ENCODE assay signal across 11 cellular contexts in genomic region chr16:85170066-85171003, GRCh38. TPM values are rescaled to one million over a fixed set of nuclear protein-coding genes. Genes with fewer than 3 reads are reported as not detected.
A peak's percentile ranks its signal among the peaks of the same experiment; 100 is the strongest.
DNase-seq lines count a peak whose midpoint lies in the region; ATAC-seq, FAIRE-seq and TF ChIP-seq lines count a peak whose summit lies in the region.
"Had no signal": no experiment of that assay in that cellular context is flagged by ENCODE, and none has a peak within 500 bp of the region (broad histone marks: within the 10 kb centered on the region; RNA-seq: fewer than 3 reads in every experiment).

No MANE protein-coding gene starts in this region.

- H3K4me1 ChIP-seq in colonic mucosa (peaks cover 4% of the 10 kb centered on the region), mesodermal cell (ENCODE audit: control insufficient read depth, insufficient read depth, low read length, poor library complexity, severe bottlenecking) (peaks cover 56% of the 10 kb centered on the region), vagina (peaks cover 63% of the 10 kb centered on the region)

- no peak for FAIRE-seq in GM19239 (lab: Jason Lieb, UNC)

- intact Hi-C loops in Right ventricle myocardium inferior (cut with DNase I): loop anchor here (5.0 kb wide), 2 partner anchors 37 to 48 kb away; no protein-coding TSS in a partner anchor
- intact Hi-C loops in cardiac septum (cut with DNase I): loop anchor here (5.0 kb wide), 3 partner anchors 52 to 82 kb away; no protein-coding TSS in a partner anchor
- intact Hi-C loops in colonic mucosa (cut with DNase I): no loop called here
- intact Hi-C loops in vagina (cut with DNase I): no loop called here

- H3K27me3 ChIP-seq in colonic mucosa (peaks cover 32% of the 10 kb centered on the region), vagina (no peaks in the 10 kb centered on the region)

- DNase-seq in Right ventricle myocardium inferior (ENCODE audit: missing footprints) (no peak), cardiac septum (ENCODE audit: low spot score) (no peak), colonic mucosa (no peak), vagina (ENCODE audit: extremely low spot score in 2 of 2) (no peak), GM19239 (ENCODE audit: insufficient read length, low spot score) (no peak)
- DNase-seq: CD4-positive, CD25-positive, alpha-beta regulatory T cell had no signal

- peak overlapping the region in 1 of 2 donors; percentile 24 for H3K9ac ChIP-seq in colonic mucosa (ENCODE audit: low read depth in 2 of 2, low read length in 2 of 2)

- ATAC-seq in Right ventricle myocardium inferior: peak; percentile 17
- ATAC-seq in GM21360 (IDR thresholded peaks at IDR 0.05; ENCODE audit: unreplicated experiment): no peak
- no peak for ATAC-seq in GM18870 (IDR thresholded peaks at IDR 0.05; ENCODE audit: unreplicated experiment)

- 35 to 37% methylated on average over 59 to 60 of the region's 64 CpGs for WGBS in mesodermal cell (ENCODE audit: insufficient coverage in 2 of 2), 2 experiments

- H3K9me3 ChIP-seq in colonic mucosa (no peaks in the 10 kb centered on the region), mesodermal cell (ENCODE audit: control insufficient read depth, low read length) (no peaks in the 10 kb centered on the region), vagina (no peaks in the 10 kb centered on the region)

- peak overlapping the region; percentile 25 for H3K4me3 ChIP-seq in colonic mucosa
- peak overlapping the region; percentile 48 for H3K4me3 ChIP-seq in mesodermal cell (ENCODE audit: extremely low read depth, insufficient read depth, low read length, poor library complexity, severe bottlenecking)
- H3K4me3 ChIP-seq in vagina: peak overlapping the region; percentile 37 to 83

- H3K36me3 ChIP-seq in colonic mucosa (no peaks in the 10 kb centered on the region), mesodermal cell (ENCODE audit: control insufficient read depth, insufficient read depth, low read length) (peaks cover 2% of the 10 kb centered on the region), vagina (no peaks in the 10 kb centered on the region)

- TF ChIP-seq CTCF in colonic mucosa (IDR thresholded peaks at IDR 0.05) (no peak), vagina (IDR thresholded peaks at IDR 0.05) (no peak)

- no peak for TF ChIP-seq POLR2A in vagina (IDR thresholded peaks at IDR 0.05)

- H3K27ac ChIP-seq in colonic mucosa (no peak overlapping the region), mesodermal cell (ENCODE audit: low read depth, low read length, severe bottlenecking) (no peak overlapping the region), vagina (no peak overlapping the region)
- H3K27ac ChIP-seq: RWPE1 had no signal

RNA-seq across cellular contexts. Expression of gene CIBAR2, which starts 58.1 kb away (rescaled TPM):
- total RNA-seq in Right ventricle myocardium inferior (not detected), cardiac septum (not detected), colonic mucosa (under 1 TPM in 1 of 2 donors, not detected in 1; 0.32 TPM), vagina (not detected)
- not detected for polyA plus RNA-seq in mesodermal cell (2013, experiment 1 of 2)
- polyA plus RNA-seq in mesodermal cell (2013, experiment 2 of 2): not detected
- total RNA-seq: activated T-helper 2 cell treated with anti-CD3 and anti-CD28 coated beads, Interferon-gamma antibody, Interleukin-2, Interleukin-4, amounts not matched to agents 10 μg/mL and 5 μg/mL and 100 μg/mL, durations not matched to agents 14 hours and 24 hours and 36 hours; CD4-positive, CD25-positive, alpha-beta regulatory T cell had no signal
- polyA plus RNA-seq: CD4-positive, CD25-positive, alpha-beta regulatory T cell had no signal

Comparison
In these comparisons a context has a peak if more than half of its experiments do, and no peak if none do; other contexts are left out.
1. intact Hi-C loops: an anchor here in Right ventricle myocardium inferior (5.0 kb wide) and cardiac septum (5.0 kb wide); none called in colonic mucosa and vagina.